25 cellular contexts compared by ENCODE assay signal in the genomic region with DNA sequence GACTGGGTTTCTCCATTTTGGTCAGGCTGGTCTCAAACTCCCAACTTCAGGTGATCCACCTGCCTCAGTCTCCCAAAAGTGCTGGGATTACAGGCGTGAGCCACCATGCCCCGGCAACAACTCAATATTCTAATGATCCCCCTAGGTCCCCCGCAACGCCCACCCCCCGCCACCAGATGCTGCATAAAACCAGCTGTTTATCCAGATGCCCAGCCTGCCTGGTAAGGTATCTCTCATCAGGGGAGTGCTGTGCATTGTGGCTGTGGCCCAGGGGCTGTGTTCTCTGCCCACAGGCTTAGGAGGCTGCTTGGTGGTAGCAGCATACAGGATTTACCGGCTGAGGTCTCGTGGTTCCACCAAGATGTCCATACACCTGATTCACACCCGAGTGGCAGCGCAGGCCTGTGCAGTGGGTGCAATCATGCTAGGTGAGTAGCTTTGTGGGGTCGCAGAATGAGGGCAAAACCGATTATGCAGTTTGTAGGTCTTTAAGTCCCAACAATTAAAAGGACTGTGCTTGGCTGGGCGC. TPM values are rescaled to one million over a fixed set of nuclear protein-coding genes. Genes with fewer than 3 reads are reported as not detected.
DNase-seq lines count a peak whose midpoint lies in the region; ATAC-seq, FAIRE-seq and TF ChIP-seq lines count a peak whose summit lies in the region.
"Had no signal": no experiment of that assay in that cellular context is flagged by ENCODE, and none has a peak within 500 bp of the region (broad histone marks: within the 10 kb centered on the region; RNA-seq: fewer than 3 reads in every experiment).

No MANE protein-coding gene starts in this region.

- no peaks in the 10 kb centered on the region for H3K27me3 ChIP-seq in HepG2 (ENCODE audit: control insufficient read depth in 1 of 2, insufficient read depth in 2 of 2, low read length in 2 of 2)
- H3K27me3 ChIP-seq in right lobe of liver: no peaks in the 10 kb centered on the region
- no peaks in the 10 kb centered on the region for H3K27me3 ChIP-seq in layer of hippocampus (ENCODE audit: control insufficient read depth, insufficient read depth, low read length)
- H3K27me3 ChIP-seq in SJCRH30: no peaks in the 10 kb centered on the region

- H3K4me1 ChIP-seq in HepG2 (ENCODE audit: insufficient read depth, low read length): peaks cover 9% of the 10 kb centered on the region; the same call in 1 of the 2 replicates
- H3K4me1 ChIP-seq in right lobe of liver: no peaks in the 10 kb centered on the region
- H3K4me1 ChIP-seq in SJCRH30: 0 out of 2 replicates have a peak, but pooled peaks cover 2% of the 10 kb centered on the region

- H4K20me1 ChIP-seq in HepG2 (ENCODE audit: insufficient read depth, low read length): no peaks in the 10 kb centered on the region; the same call in 1 of the 2 replicates

- in situ Hi-C loops in HepG2 (cut with HindIII; ENCODE audit: extremely low pct_ligation_motif_present, low pct_unique_long_range_greater_than_20kb): no loop called here

- TF ChIP-seq EP300 in HepG2 (IDR thresholded peaks at IDR 0.05; ENCODE audit: low read depth in 2 of 2, low read length in 2 of 2) (no peak), HepG2 (CRISPR knock-in tag; IDR thresholded peaks at IDR 0.05; ENCODE audit: borderline replicate concordance) (no peak)

- 95% methylated on average over 12 of the region's 12 CpGs for WGBS in HepG2 (ENCODE audit: low lambda C conversion rate)
- 92% methylated on average over 4 of the region's 12 CpGs for WGBS in right lobe of liver (ENCODE audit: insufficient coverage, low coverage, low lambda C conversion rate, missing lambda C conversion rate)

- no TSS peak for BruUV-seq in HepG2 (replicated peaks; lab: Mats Ljungman, UMichigan)

- no peak for ATAC-seq in HepG2
- no peak for ATAC-seq in right lobe of liver
- ATAC-seq: CD8-positive, alpha-beta T cell had no signal

- CTCF ChIA-PET in HepG2 (lab: Yijun Ruan, JAX; ENCODE audit: low intra/inter-chr PET ratio, low total read pairs): no interaction called here

- H3K9ac ChIP-seq in HepG2 (ENCODE audit: insufficient read depth, low read depth, low read length): no peak overlapping the region
- H3K9ac ChIP-seq: KMS-11 had no signal

- no peak overlapping the region for H2AFZ ChIP-seq in HepG2 (ENCODE audit: low read length)
- H2AFZ ChIP-seq: PC-9 had no signal

- no peak for TF ChIP-seq POLR2A in HepG2 (IDR thresholded peaks at IDR 0.05; ENCODE audit: insufficient read depth in 1 of 2, low read depth in 2 of 2, low read length in 2 of 2)
- no peak for TF ChIP-seq POLR2A in right lobe of liver (IDR thresholded peaks at IDR 0.05)

- TF ChIP-seq CTCF in HepG2 (CRISPR knock-in tag; IDR thresholded peaks at IDR 0.05) (no peak), right lobe of liver (IDR thresholded peaks at IDR 0.05) (no peak)

- H3K4me3 ChIP-seq in HepG2 (replicated peaks in 1 of 3; ENCODE audit: insufficient read depth in 1 of 3, low read depth in 2 of 3, low read length in 3 of 3): no peak overlapping the region
- no peak overlapping the region for H3K4me3 ChIP-seq in right lobe of liver
- no peak overlapping the region for H3K4me3 ChIP-seq in SJCRH30
- H3K4me3 ChIP-seq: PC-9 had no signal

- no peak for FAIRE-seq in HepG2 (lab: Jason Lieb, UNC)
- FAIRE-seq: GM12892, GM18507, H1 had no signal

- TF ChIP-seq RAD21 in HepG2 (CRISPR knock-in tag; IDR thresholded peaks at IDR 0.05): no peak

- peaks cover 23 to 40% of the 10 kb centered on the region in 2 experiments for H3K36me3 ChIP-seq in HepG2 (replicated peaks in 1 of 2; ENCODE audit: control insufficient read depth in 1 of 2, insufficient read depth in 2 of 2, low read length in 2 of 2)
- H3K36me3 ChIP-seq in right lobe of liver: peaks cover 0 to 30% (median 17%) of the 10 kb centered on the region in 4 donors
- H3K36me3 ChIP-seq in SJCRH30: peaks cover 32% of the 10 kb centered on the region

- intact Hi-C loops in HepG2 (cut with micrococcal nuclease; ENCODE audit: unreplicated experiment): no loop called here
- intact Hi-C loops in right lobe of liver (cut with DNase I): no loop called here

- POLR2A ChIA-PET in HepG2 (lab: Yijun Ruan, JAX): no interaction called here

- no peaks in the 10 kb centered on the region for H3K79me2 ChIP-seq in HepG2 (ENCODE audit: insufficient read depth, low read length)

- H3K9me3 ChIP-seq in HepG2 (ENCODE audit: low read length): no peaks in the 10 kb centered on the region
- no peaks in the 10 kb centered on the region for H3K9me3 ChIP-seq in right lobe of liver
- no peaks in the 10 kb centered on the region for H3K9me3 ChIP-seq in SJCRH30 (replicated peaks)

- H3K27ac ChIP-seq in HepG2 (ENCODE audit: extremely low read length, insufficient read depth, low read length): no peak overlapping the region
- no peak overlapping the region for H3K27ac ChIP-seq in right lobe of liver
- peak overlapping the region; percentile 30 for H3K27ac ChIP-seq in layer of hippocampus (ENCODE audit: low read depth, low read length)
- no peak overlapping the region for H3K27ac ChIP-seq in SJCRH30
- H3K27ac ChIP-seq: 22Rv1, KMS-11, PC-9 had no signal

- DNase-seq in NCI-H2171 treated with DMSO at 0.1 percent for 48 hours (lab: John Stamatoyannopoulos, UW): peak; percentile 10
- DNase-seq in NCI-H2171 (lab: John Stamatoyannopoulos, UW): no peak
- no peak for DNase-seq in HepG2 (ENCODE audit: low spot score)
- no peak for DNase-seq in right lobe of liver
- DNase-seq in HPDE6-E6E7 (ENCODE audit: extremely low spot score): no peak
- DNase-seq in AG08396 (ENCODE audit: low spot score): no peak
- no peak for DNase-seq in SJCRH30
- DNase-seq: Calu3; CD8-positive, alpha-beta T cell; EL; MV-4-11; NCI-H1417 treated with DMSO at 0.1 percent for 48 hours; NCI-H187 treated with DMSO at 0.1 percent for 48 hours; NCI-H345; NCI-H524 treated with DMSO at 0.1 percent for 48 hours; PC-9 had no signal

- H3K4me2 ChIP-seq in HepG2 (ENCODE audit: low read depth, low read length): no peak overlapping the region
- H3K4me2 ChIP-seq: KMS-11, PC-9 had no signal

RNA-seq across cellular contexts. Expression of a gene that starts 1.3 kb away (rescaled TPM):
- not detected in 2 replicates for total RNA-seq in HepG2 (2016; rRNA removed; fragmentation: Illumina TruSeq; extraction: Trizol)
- not detected in 2 replicates for total RNA-seq in HepG2 (2016; cell fraction: cytosol; rRNA removed; fragmentation: Illumina TruSeq; extraction: Trizol; ENCODE audit: low read depth)
- total RNA-seq in HepG2 (2016; cell fraction: insoluble cytoplasmic fraction; rRNA removed; fragmentation: Illumina TruSeq; extraction: Trizol): not detected in 2 replicates
- total RNA-seq in HepG2 (2016; cell fraction: membrane; rRNA removed; fragmentation: Illumina TruSeq; extraction: Trizol): not detected in 2 replicates
- not detected in 2 replicates for total RNA-seq in HepG2 (2016; cell fraction: nucleus; rRNA removed; fragmentation: Illumina TruSeq; extraction: Trizol)
- polyA plus RNA-seq in HepG2 (2011; rRNA removed): not detected in 2 replicates
- polyA plus RNA-seq in HepG2 (2011; cell fraction: cytosol; rRNA removed): not detected in 2 replicates
- not detected in 2 replicates for polyA plus RNA-seq in HepG2 (2011; cell fraction: nucleus; rRNA removed)
- not detected in 2 replicates for polyA plus RNA-seq in HepG2 (2012)
- polyA plus RNA-seq in HepG2 (2016; cell fraction: cytosol; fragmentation: Illumina TruSeq; extraction: Trizol; ENCODE audit: low read depth): not detected in 2 replicates
- polyA plus RNA-seq in HepG2 (2016; cell fraction: insoluble cytoplasmic fraction; fragmentation: Illumina TruSeq; extraction: Trizol; ENCODE audit: low read depth): not detected in 2 replicates
- polyA plus RNA-seq in HepG2 (2016; cell fraction: membrane; fragmentation: Illumina TruSeq; extraction: Trizol; ENCODE audit: low read depth): not detected in 2 replicates
- not detected in 2 replicates for polyA plus RNA-seq in HepG2 (2016; cell fraction: nucleus; fragmentation: Illumina TruSeq; extraction: Trizol; ENCODE audit: insufficient read depth, low read depth)
- polyA minus RNA-seq in HepG2 (2011; rRNA and poly(A)+ RNA removed; ENCODE audit: low replicate concordance): not detected in 2 replicates
- polyA minus RNA-seq in HepG2 (2011; cell fraction: cytosol; rRNA and poly(A)+ RNA removed): not detected in 2 replicates
- polyA minus RNA-seq in HepG2 (2011; cell fraction: nucleus; rRNA and poly(A)+ RNA removed): not detected in 2 replicates
- total RNA-seq in right lobe of liver: not detected
- total RNA-seq in SJCRH30 (2014; rRNA removed; shearing (Covaris generic)): not detected in 2 replicates
- total RNA-seq: Calu3; CD8-positive, alpha-beta T cell; H1; PC-9; SK-MEL-5 had no signal
- polyA plus RNA-seq: AG04450, BJ, H1 had no signal

RNA-seq across cellular contexts. Expression of a gene that starts 18.9 kb away (rescaled TPM):
- total RNA-seq in HepG2 (2016; rRNA removed; fragmentation: Illumina TruSeq; extraction: Trizol) (1.7 and 2.0 TPM in 2 replicates), right lobe of liver (under 1 TPM; 0.18 to 0.84 (median 0.33) TPM)
- 0.35 and 0.40 TPM in 2 replicates for total RNA-seq in HepG2 (2016; cell fraction: cytosol; rRNA removed; fragmentation: Illumina TruSeq; extraction: Trizol; ENCODE audit: low read depth)
- 1.9 and 2.5 TPM in 2 replicates for total RNA-seq in HepG2 (2016; cell fraction: insoluble cytoplasmic fraction; rRNA removed; fragmentation: Illumina TruSeq; extraction: Trizol)
- total RNA-seq in HepG2 (2016; cell fraction: membrane; rRNA removed; fragmentation: Illumina TruSeq; extraction: Trizol): 0.83 and 1.2 TPM in 2 replicates
- 1.6 and 2.1 TPM in 2 replicates for total RNA-seq in HepG2 (2016; cell fraction: nucleus; rRNA removed; fragmentation: Illumina TruSeq; extraction: Trizol)
- polyA plus RNA-seq in HepG2 (2011; rRNA removed): 1.2 and 1.7 TPM in 2 replicates
- 1.0 and 1.6 TPM in 2 replicates for polyA plus RNA-seq in HepG2 (2011; cell fraction: cytosol; rRNA removed)
- 0.81 and 1.1 TPM in 2 replicates for polyA plus RNA-seq in HepG2 (2011; cell fraction: nucleus; rRNA removed)
- 2.4 and 2.6 TPM in 2 replicates for polyA plus RNA-seq in HepG2 (2012)
- 0.18 and 0.34 TPM in 2 replicates for polyA plus RNA-seq in HepG2 (2016; cell fraction: cytosol; fragmentation: Illumina TruSeq; extraction: Trizol; ENCODE audit: low read depth)
- 1.9 and 2.0 TPM in 2 replicates for polyA plus RNA-seq in HepG2 (2016; cell fraction: insoluble cytoplasmic fraction; fragmentation: Illumina TruSeq; extraction: Trizol; ENCODE audit: low read depth)
- 0.55 TPM in 2 replicates for polyA plus RNA-seq in HepG2 (2016; cell fraction: membrane; fragmentation: Illumina TruSeq; extraction: Trizol; ENCODE audit: low read depth)
- 2.2 and 3.5 TPM in 2 replicates for polyA plus RNA-seq in HepG2 (2016; cell fraction: nucleus; fragmentation: Illumina TruSeq; extraction: Trizol; ENCODE audit: insufficient read depth, low read depth)
- 2.4 and 13.8 TPM in 2 replicates for polyA minus RNA-seq in HepG2 (2011; rRNA and poly(A)+ RNA removed; ENCODE audit: low replicate concordance)
- 1.7 and 2.3 TPM in 2 replicates for polyA minus RNA-seq in HepG2 (2011; cell fraction: cytosol; rRNA and poly(A)+ RNA removed)
- 1.1 and 1.3 TPM in 2 replicates for polyA minus RNA-seq in HepG2 (2011; cell fraction: nucleus; rRNA and poly(A)+ RNA removed)
- total RNA-seq in SJCRH30 (2014; rRNA removed; shearing (Covaris generic)): 45.9 and 47.4 TPM in 2 replicates
- total RNA-seq: CD8-positive, alpha-beta T cell had no signal

RNA-seq across cellular contexts. Expression of a gene that starts 50.2 kb away (rescaled TPM):
- total RNA-seq in HepG2 (2016; rRNA removed; fragmentation: Illumina TruSeq; extraction: Trizol) (137 and 310 TPM in 2 replicates), right lobe of liver (10 to 100 TPM; 29.9 to 42.4 (median 35.1) TPM)
- total RNA-seq in HepG2 (2016; cell fraction: cytosol; rRNA removed; fragmentation: Illumina TruSeq; extraction: Trizol; ENCODE audit: low read depth): 12.3 and 15.8 TPM in 2 replicates
- total RNA-seq in HepG2 (2016; cell fraction: insoluble cytoplasmic fraction; rRNA removed; fragmentation: Illumina TruSeq; extraction: Trizol): 133 and 270 TPM in 2 replicates
- total RNA-seq in HepG2 (2016; cell fraction: membrane; rRNA removed; fragmentation: Illumina TruSeq; extraction: Trizol): 28.2 and 35.7 TPM in 2 replicates
- total RNA-seq in HepG2 (2016; cell fraction: nucleus; rRNA removed; fragmentation: Illumina TruSeq; extraction: Trizol): 141 TPM in 2 replicates
- 107 and 111 TPM in 2 replicates for polyA plus RNA-seq in HepG2 (2011; rRNA removed)
- polyA plus RNA-seq in HepG2 (2011; cell fraction: cytosol; rRNA removed): 91.0 and 97.8 TPM in 2 replicates
- polyA plus RNA-seq in HepG2 (2011; cell fraction: nucleus; rRNA removed): 171 and 192 TPM in 2 replicates
- 121 and 137 TPM in 2 replicates for polyA plus RNA-seq in HepG2 (2012)
- polyA plus RNA-seq in HepG2 (2016; cell fraction: cytosol; fragmentation: Illumina TruSeq; extraction: Trizol; ENCODE audit: low read depth): 6.8 and 7.8 TPM in 2 replicates
- polyA plus RNA-seq in HepG2 (2016; cell fraction: insoluble cytoplasmic fraction; fragmentation: Illumina TruSeq; extraction: Trizol; ENCODE audit: low read depth): 145 and 179 TPM in 2 replicates
- 17.0 and 18.1 TPM in 2 replicates for polyA plus RNA-seq in HepG2 (2016; cell fraction: membrane; fragmentation: Illumina TruSeq; extraction: Trizol; ENCODE audit: low read depth)
- 110 and 140 TPM in 2 replicates for polyA plus RNA-seq in HepG2 (2016; cell fraction: nucleus; fragmentation: Illumina TruSeq; extraction: Trizol; ENCODE audit: insufficient read depth, low read depth)
- 364 and 446 TPM in 2 replicates for polyA minus RNA-seq in HepG2 (2011; rRNA and poly(A)+ RNA removed; ENCODE audit: low replicate concordance)
- 88.8 and 91.3 TPM in 2 replicates for polyA minus RNA-seq in HepG2 (2011; cell fraction: cytosol; rRNA and poly(A)+ RNA removed)
- polyA minus RNA-seq in HepG2 (2011; cell fraction: nucleus; rRNA and poly(A)+ RNA removed): 191 and 216 TPM in 2 replicates
- 153 and 172 TPM in 2 replicates for total RNA-seq in SJCRH30 (2014; rRNA removed; shearing (Covaris generic))

Comparison
In these comparisons a context has a peak if more than half of its experiments do, and no peak if none do; other contexts are left out.
1. RNA of a gene that starts 18.9 kb away (total RNA-seq): 45.9 to 47.4 TPM in SJCRH30; 0.35 to 2.5 TPM in HepG2 and 0.18 to 0.84 TPM in right lobe of liver; every median in the first group is over 10 times any median in the second.